Comparison of ENCODE assay signal across 8 cellular contexts in the genomic region with DNA sequence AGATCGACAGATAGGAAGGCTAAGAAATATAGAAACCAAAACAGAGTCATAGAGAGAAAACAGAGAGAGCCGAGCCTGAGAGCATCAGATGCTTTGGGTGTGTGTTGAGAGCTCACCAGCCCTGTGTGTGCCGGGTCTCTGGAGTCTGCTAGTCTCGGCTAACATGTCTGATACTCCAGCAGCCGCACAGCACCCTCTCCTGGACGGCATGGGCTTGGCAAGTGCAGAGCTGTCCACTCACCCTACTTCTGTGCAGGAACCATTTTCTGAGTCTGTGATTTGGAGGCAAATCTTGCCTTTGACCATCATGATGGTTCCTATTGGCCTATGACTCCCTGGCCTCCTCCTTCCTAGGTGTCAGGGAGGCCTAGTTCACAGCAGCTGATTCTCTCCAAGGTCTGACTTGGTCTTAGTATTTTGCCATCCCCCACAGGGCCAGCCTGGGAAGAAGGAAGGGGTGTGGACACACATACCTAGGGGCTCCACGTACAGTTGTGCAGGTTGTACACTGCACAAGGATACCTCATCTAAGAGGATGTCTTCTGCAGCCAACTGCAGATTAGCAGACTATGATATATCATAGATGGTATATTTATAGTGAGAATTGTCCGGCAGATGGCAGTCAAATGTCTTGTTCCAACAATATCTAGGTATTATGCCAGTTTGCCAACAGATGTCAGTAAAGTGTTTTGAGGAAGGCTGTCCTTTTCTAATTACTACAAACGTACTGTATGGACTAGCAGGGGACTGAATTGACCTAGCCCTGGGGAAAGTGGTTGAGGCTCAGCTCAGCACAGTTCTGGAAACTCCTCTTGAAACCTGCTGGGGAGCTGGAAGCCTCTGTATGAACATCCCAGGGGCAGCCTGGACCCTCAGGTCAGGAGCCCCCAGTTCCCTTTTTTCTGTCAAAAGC. TPM values are rescaled to one million over a fixed set of nuclear protein-coding genes. Genes with fewer than 3 reads are reported as not detected.
DNase-seq lines count a peak whose midpoint lies in the region; ATAC-seq and TF ChIP-seq lines count a peak whose summit lies in the region.

No MANE protein-coding gene starts in this region.

- peak; percentile 7 for TF ChIP-seq POLR2A in prostate gland (IDR thresholded peaks at IDR 0.05)

- intact Hi-C loops in Right ventricle myocardium superior (cut with DNase I) = loop anchor here (2.0 to 5.0 kb wide), 2 partner anchors 190 to 251 kb away; no protein-coding TSS in a partner anchor
- intact Hi-C loops in prostate gland (cut with DNase I) = loop anchor here (2.0 to 10.0 kb wide), 2 partner anchors 34 to 134 kb away; a partner anchor contains a TSS

- no peaks in the 10 kb centered on the region for H3K27me3 ChIP-seq in prostate gland (replicated peaks; ENCODE audit: insufficient read depth)

- H3K4me1 Mint-ChIP-seq in activated naive CD4-positive, alpha-beta T cell treated with anti-CD3 and anti-CD28 coated beads, Interleukin-2, amount 50 U/mL, for 24 hours = peaks cover 47% of the 10 kb centered on the region

- no peaks in the 10 kb centered on the region for H3K27me3 Mint-ChIP-seq in activated naive CD4-positive, alpha-beta T cell treated with anti-CD3 and anti-CD28 coated beads, Interleukin-2, amount 50 U/mL, for 24 hours

- no peaks in the 10 kb centered on the region for H3K36me3 ChIP-seq in prostate gland

- WGBS in prostate gland = 3% methylated on average over 9 of the region's 9 CpGs

- peak; percentile 98 for TF ChIP-seq CTCF in GM12872 (IDR thresholded peaks at IDR 0.05; ENCODE audit: insufficient read depth, low read depth, low read length)
- peak; percentile 41 to 93 (median 80) for TF ChIP-seq CTCF in prostate gland (IDR thresholded peaks at IDR 0.05)

- peak overlapping the region; percentile 42 to 58 for H3K27ac ChIP-seq in prostate gland

- H3K9me3 ChIP-seq in prostate gland = no peaks in the 10 kb centered on the region

- ATAC-seq in HG02763 (IDR thresholded peaks at IDR 0.05; ENCODE audit: unreplicated experiment) (peak; percentile 91), Right ventricle myocardium superior (ENCODE audit: poor library complexity) (peak; percentile 97)

- no peak overlapping the region for H3K4me3 Mint-ChIP-seq in activated naive CD4-positive, alpha-beta T cell treated with anti-CD3 and anti-CD28 coated beads, Interleukin-2, amount 50 U/mL, for 24 hours

- H3K27ac Mint-ChIP-seq in activated naive CD4-positive, alpha-beta T cell treated with anti-CD3 and anti-CD28 coated beads, Interleukin-2, amount 50 U/mL, for 24 hours = peak overlapping the region; percentile 68

- H3K36me3 Mint-ChIP-seq in activated naive CD4-positive, alpha-beta T cell treated with anti-CD3 and anti-CD28 coated beads, Interleukin-2, amount 50 U/mL, for 24 hours = no peaks in the 10 kb centered on the region

- H3K4me3 ChIP-seq in prostate gland = no peak overlapping the region

- no peaks in the 10 kb centered on the region for H3K9me3 Mint-ChIP-seq in activated naive CD4-positive, alpha-beta T cell treated with anti-CD3 and anti-CD28 coated beads, Interleukin-2, amount 50 U/mL, for 24 hours

- DNase-seq in NCI-H128 (lab: John Stamatoyannopoulos, UW; ENCODE audit: unreplicated experiment) (peak; percentile 84), SKM-1 (lab: John Stamatoyannopoulos, UW; ENCODE audit: unreplicated experiment) (peak; percentile 90), Right ventricle myocardium superior (peak; percentile 94), prostate gland (ENCODE audit: low spot score) (peak; percentile 90), ureter (ENCODE audit: low spot score) (peak; percentile 94)

- H3K4me1 ChIP-seq in prostate gland (replicated peaks) = peaks cover 3% of the 10 kb centered on the region

RNA-seq across cellular contexts. Expression of a gene that starts 13.0 kb away (rescaled TPM):
- total RNA-seq in Right ventricle myocardium superior = 5.7 TPM
- 10 to 100 TPM in 1 of 2 donors, 1 to 10 TPM in 1; 3.4 to 17.9 TPM for total RNA-seq in prostate gland
- 32.0 TPM for total RNA-seq in ureter

RNA-seq across cellular contexts. Expression of a gene that starts 32.4 kb away (rescaled TPM):
- total RNA-seq in Right ventricle myocardium superior (205 TPM), prostate gland (100 to 1,000 TPM; 269 to 367 TPM), ureter (170 TPM)
